Comparison of ENCODE assay signal across 9 cellular contexts in the genomic region with DNA sequence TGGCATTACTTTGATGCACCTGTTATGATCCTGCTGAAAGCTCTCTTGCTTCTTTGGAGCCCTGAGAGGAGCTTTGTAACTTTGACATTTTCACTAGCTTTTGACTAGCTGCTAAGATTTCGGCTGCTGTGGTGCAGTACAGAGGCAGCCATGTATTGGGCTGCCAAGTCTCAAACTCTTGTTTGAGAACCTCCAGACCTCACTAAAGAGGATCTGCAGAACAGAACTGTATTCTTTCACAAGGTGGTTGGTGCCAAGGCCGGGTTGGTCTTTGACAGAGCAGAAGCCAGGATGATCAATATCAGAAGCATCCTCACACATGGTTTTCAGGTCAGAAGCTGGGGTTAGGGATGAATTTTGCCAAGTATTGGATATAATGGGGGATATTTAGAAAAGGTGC.
"Had no signal": no experiment of that assay in that cellular context is flagged by ENCODE, and none has a peak within 500 bp of the region (broad histone marks: within the 10 kb centered on the region; RNA-seq: fewer than 3 reads in every experiment).

No MANE protein-coding gene starts in this region.

- H3K4me1 ChIP-seq: HAP-1 had no signal

- H3K4me3 Mint-ChIP-seq: HFFc6 had no signal

- H3K4me3 ChIP-seq: GM23248, HAP-1 had no signal

- DNase-seq: GM23248, GOT3, H7, HFFc6, IMR-90, KBM-7 had no signal

- H3K27ac ChIP-seq: GM23248 had no signal

- ATAC-seq: HCT116 had no signal

- H2AFZ ChIP-seq: GM23248 had no signal

- H3K36me3 ChIP-seq: HAP-1 had no signal

- H3K27ac Mint-ChIP-seq: HFFc6 had no signal

- H3K9me3 ChIP-seq: HAP-1 had no signal

- FAIRE-seq: HTR-8/SVneo had no signal

- H3K9ac ChIP-seq: GM23248 had no signal

- H3K9me3 Mint-ChIP-seq: HFFc6 had no signal
